Comparison of ENCODE assay signal across 1 cellular context in the genomic region with DNA sequence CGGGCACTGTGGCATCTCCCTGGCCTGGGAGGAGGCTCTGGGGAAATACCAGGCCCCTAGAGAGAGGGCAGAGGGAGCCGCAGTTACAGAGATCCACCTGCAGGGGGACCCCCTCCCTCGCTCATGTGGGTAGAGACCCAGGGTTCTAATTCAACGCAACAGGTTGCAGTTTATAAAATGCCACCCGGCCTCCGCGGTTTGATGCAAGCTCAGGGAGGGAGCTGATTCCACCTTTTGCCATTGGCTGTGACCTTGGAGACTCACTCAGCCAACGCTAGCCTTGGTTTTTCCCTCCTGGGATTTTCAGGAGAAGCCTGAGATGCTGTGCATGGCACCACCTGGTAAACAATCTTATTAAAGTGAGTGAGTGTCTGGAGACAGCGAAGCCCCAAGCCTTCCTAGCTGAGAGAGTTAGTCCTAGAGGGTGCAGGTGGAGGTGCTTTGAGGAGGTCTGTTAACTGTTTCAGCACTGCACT.
A peak's percentile ranks its signal among the peaks of the same experiment; 100 is the strongest.
TF ChIP-seq lines count a peak whose summit lies in the region.

No MANE protein-coding gene starts in this region.

TF ChIP-seq in HepG2, 621 proteins besides CTCF, POLR2A, EP300 and RAD21 (continued from another document and continues in another):
- TF ChIP-seq STAG1 (CRISPR knock-in tag; IDR thresholded peaks at IDR 0.05) (peak; percentile 97), GATAD1 (CRISPR knock-in tag; IDR thresholded peaks at IDR 0.05) (no peak; the same call in 1 of the 2 replicates), ELF1 (CRISPR knock-in tag; IDR thresholded peaks at IDR 0.05) (no peak), TEAD3 (CRISPR knock-in tag; optimal IDR thresholded peaks at IDR 0.05; ENCODE audit: borderline replicate concordance) (peak; percentile 70), ISX (CRISPR knock-in tag; conservative IDR thresholded peaks at IDR 0.05) (no peak), ZFX (CRISPR knock-in tag; IDR thresholded peaks at IDR 0.05; ENCODE audit: low read depth) (peak; percentile 26; the same call in 1 of the 2 replicates), ZBTB8A (CRISPR knock-in tag; IDR thresholded peaks at IDR 0.05; ENCODE audit: borderline replicate concordance, low read depth) (no peak), ZKSCAN1 (IDR thresholded peaks at IDR 0.05; ENCODE audit: low read length) (no peak), GATAD2A (CRISPR knock-in tag; IDR thresholded peaks at IDR 0.05) (peak; percentile 46), ZSCAN29 (CRISPR knock-in tag; conservative IDR thresholded peaks at IDR 0.05) (no peak), DNMT3B (CRISPR knock-in tag; conservative IDR thresholded peaks at IDR 0.05) (no peak), PHF8 (CRISPR knock-in tag; IDR thresholded peaks at IDR 0.05) (0 out of 2 replicates have a peak, but pooled peaks have one; percentile 24), NFKB2 (CRISPR knock-in tag; IDR thresholded peaks at IDR 0.05; ENCODE audit: borderline replicate concordance) (no peak), SYNCRIP (IDR thresholded peaks at IDR 0.05; ENCODE audit: insufficient read depth, low read depth, low read length) (no peak), SSRP1 (CRISPR knock-in tag; IDR thresholded peaks at IDR 0.05) (no peak), TAF15 (IDR thresholded peaks at IDR 0.05; ENCODE audit: low read depth, low read length, poor library complexity, severe bottlenecking) (no peak), MZF1 (CRISPR knock-in tag; IDR thresholded peaks at IDR 0.05; ENCODE audit: borderline replicate concordance) (no peak), ZFP37 (CRISPR knock-in tag; IDR thresholded peaks at IDR 0.05; ENCODE audit: borderline replicate concordance) (no peak), HES4 (CRISPR knock-in tag; IDR thresholded peaks at IDR 0.05; ENCODE audit: borderline replicate concordance) (no peak), SRY (CRISPR knock-in tag; IDR thresholded peaks at IDR 0.05) (no peak)
- TF ChIP-seq, protein P1, sequence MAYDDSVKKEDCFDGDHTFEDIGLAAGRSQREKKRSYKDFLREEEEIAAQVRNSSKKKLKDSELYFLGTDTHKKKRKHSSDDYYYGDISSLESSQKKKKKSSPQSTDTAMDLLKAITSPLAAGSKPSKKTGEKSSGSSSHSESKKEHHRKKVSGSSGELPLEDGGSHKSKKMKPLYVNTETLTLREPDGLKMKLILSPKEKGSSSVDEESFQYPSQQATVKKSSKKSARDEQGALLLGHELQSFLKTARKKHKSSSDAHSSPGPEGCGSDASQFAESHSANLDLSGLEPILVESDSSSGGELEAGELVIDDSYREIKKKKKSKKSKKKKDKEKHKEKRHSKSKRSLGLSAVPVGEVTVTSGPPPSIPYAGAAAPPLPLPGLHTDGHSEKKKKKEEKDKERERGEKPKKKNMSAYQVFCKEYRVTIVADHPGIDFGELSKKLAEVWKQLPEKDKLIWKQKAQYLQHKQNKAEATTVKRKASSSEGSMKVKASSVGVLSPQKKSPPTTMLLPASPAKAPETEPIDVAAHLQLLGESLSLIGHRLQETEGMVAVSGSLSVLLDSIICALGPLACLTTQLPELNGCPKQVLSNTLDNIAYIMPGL (CRISPR knock-in tag; IDR thresholded peaks at IDR 0.05; ENCODE audit: borderline replicate concordance in 1 of 2, low read depth in 1 of 2), result peak; percentile 61 to 74; a peak in 3 of 4 replicates
- TF ChIP-seq, protein P2, sequence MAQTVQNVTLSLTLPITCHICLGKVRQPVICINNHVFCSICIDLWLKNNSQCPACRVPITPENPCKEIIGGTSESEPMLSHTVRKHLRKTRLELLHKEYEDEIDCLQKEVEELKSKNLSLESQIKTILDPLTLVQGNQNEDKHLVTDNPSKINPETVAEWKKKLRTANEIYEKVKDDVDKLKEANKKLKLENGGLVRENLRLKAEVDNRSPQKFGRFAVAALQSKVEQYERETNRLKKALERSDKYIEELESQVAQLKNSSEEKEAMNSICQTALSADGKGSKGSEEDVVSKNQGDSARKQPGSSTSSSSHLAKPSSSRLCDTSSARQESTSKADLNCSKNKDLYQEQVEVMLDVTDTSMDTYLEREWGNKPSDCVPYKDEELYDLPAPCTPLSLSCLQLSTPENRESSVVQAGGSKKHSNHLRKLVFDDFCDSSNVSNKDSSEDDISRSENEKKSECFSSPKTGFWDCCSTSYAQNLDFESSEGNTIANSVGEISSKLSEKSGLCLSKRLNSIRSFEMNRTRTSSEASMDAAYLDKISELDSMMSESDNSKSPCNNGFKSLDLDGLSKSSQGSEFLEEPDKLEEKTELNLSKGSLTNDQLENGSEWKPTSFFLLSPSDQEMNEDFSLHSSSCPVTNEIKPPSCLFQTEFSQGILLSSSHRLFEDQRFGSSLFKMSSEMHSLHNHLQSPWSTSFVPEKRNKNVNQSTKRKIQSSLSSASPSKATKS (CRISPR knock-in tag; IDR thresholded peaks at IDR 0.05), result no peak
- TF ChIP-seq, protein P3, sequence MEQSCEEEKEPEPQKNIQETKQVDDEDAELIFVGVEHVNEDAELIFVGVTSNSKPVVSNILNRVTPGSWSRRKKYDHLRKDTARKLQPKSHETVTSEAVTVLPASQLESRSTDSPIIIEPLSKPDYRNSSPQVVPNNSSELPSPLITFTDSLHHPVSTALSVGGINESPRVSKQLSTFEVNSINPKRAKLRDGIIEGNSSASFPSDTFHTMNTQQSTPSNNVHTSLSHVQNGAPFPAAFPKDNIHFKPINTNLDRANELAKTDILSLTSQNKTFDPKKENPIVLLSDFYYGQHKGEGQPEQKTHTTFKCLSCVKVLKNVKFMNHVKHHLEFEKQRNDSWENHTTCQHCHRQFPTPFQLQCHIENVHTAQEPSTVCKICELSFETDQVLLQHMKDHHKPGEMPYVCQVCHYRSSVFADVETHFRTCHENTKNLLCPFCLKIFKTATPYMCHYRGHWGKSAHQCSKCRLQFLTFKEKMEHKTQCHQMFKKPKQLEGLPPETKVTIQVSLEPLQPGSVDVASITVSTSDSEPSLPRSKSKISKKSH (CRISPR knock-in tag; IDR thresholded peaks at IDR 0.05; ENCODE audit: borderline replicate concordance), result no peak
- TF ChIP-seq, protein P4, sequence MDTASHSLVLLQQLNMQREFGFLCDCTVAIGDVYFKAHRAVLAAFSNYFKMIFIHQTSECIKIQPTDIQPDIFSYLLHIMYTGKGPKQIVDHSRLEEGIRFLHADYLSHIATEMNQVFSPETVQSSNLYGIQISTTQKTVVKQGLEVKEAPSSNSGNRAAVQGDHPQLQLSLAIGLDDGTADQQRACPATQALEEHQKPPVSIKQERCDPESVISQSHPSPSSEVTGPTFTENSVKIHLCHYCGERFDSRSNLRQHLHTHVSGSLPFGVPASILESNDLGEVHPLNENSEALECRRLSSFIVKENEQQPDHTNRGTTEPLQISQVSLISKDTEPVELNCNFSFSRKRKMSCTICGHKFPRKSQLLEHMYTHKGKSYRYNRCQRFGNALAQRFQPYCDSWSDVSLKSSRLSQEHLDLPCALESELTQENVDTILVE (CRISPR knock-in tag; IDR thresholded peaks at IDR 0.05), result 0 out of 2 replicates have a peak, but pooled peaks have one; percentile 12
- TF ChIP-seq, protein P5, sequence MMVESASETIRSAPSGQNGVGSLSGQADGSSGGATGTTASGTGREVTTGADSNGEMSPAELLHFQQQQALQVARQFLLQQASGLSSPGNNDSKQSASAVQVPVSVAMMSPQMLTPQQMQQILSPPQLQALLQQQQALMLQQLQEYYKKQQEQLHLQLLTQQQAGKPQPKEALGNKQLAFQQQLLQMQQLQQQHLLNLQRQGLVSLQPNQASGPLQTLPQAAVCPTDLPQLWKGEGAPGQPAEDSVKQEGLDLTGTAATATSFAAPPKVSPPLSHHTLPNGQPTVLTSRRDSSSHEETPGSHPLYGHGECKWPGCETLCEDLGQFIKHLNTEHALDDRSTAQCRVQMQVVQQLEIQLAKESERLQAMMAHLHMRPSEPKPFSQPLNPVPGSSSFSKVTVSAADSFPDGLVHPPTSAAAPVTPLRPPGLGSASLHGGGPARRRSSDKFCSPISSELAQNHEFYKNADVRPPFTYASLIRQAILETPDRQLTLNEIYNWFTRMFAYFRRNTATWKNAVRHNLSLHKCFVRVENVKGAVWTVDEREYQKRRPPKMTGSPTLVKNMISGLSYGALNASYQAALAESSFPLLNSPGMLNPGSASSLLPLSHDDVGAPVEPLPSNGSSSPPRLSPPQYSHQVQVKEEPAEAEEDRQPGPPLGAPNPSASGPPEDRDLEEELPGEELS (CRISPR knock-in tag; IDR thresholded peaks at IDR 0.05), result no peak
- TF ChIP-seq, protein P6, sequence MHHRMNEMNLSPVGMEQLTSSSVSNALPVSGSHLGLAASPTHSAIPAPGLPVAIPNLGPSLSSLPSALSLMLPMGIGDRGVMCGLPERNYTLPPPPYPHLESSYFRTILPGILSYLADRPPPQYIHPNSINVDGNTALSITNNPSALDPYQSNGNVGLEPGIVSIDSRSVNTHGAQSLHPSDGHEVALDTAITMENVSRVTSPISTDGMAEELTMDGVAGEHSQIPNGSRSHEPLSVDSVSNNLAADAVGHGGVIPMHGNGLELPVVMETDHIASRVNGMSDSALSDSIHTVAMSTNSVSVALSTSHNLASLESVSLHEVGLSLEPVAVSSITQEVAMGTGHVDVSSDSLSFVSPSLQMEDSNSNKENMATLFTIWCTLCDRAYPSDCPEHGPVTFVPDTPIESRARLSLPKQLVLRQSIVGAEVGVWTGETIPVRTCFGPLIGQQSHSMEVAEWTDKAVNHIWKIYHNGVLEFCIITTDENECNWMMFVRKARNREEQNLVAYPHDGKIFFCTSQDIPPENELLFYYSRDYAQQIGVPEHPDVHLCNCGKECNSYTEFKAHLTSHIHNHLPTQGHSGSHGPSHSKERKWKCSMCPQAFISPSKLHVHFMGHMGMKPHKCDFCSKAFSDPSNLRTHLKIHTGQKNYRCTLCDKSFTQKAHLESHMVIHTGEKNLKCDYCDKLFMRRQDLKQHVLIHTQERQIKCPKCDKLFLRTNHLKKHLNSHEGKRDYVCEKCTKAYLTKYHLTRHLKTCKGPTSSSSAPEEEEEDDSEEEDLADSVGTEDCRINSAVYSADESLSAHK (CRISPR knock-in tag; IDR thresholded peaks at IDR 0.05; ENCODE audit: borderline replicate concordance), result no peak
- TF ChIP-seq, protein P7, sequence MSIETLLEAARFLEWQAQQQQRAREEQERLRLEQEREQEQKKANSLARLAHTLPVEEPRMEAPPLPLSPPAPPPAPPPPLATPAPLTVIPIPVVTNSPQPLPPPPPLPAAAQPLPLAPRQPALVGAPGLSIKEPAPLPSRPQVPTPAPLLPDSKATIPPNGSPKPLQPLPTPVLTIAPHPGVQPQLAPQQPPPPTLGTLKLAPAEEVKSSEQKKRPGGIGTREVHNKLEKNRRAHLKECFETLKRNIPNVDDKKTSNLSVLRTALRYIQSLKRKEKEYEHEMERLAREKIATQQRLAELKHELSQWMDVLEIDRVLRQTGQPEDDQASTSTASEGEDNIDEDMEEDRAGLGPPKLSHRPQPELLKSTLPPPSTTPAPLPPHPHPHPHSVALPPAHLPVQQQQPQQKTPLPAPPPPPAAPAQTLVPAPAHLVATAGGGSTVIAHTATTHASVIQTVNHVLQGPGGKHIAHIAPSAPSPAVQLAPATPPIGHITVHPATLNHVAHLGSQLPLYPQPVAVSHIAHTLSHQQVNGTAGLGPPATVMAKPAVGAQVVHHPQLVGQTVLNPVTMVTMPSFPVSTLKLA (IDR thresholded peaks at IDR 0.05), result no peak
- TF ChIP-seq, protein P8, sequence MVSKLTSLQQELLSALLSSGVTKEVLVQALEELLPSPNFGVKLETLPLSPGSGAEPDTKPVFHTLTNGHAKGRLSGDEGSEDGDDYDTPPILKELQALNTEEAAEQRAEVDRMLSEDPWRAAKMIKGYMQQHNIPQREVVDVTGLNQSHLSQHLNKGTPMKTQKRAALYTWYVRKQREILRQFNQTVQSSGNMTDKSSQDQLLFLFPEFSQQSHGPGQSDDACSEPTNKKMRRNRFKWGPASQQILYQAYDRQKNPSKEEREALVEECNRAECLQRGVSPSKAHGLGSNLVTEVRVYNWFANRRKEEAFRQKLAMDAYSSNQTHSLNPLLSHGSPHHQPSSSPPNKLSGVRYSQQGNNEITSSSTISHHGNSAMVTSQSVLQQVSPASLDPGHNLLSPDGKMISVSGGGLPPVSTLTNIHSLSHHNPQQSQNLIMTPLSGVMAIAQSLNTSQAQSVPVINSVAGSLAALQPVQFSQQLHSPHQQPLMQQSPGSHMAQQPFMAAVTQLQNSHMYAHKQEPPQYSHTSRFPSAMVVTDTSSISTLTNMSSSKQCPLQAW (CRISPR knock-in tag; IDR thresholded peaks at IDR 0.05), result peak; percentile 84
- TF ChIP-seq, protein P9, sequence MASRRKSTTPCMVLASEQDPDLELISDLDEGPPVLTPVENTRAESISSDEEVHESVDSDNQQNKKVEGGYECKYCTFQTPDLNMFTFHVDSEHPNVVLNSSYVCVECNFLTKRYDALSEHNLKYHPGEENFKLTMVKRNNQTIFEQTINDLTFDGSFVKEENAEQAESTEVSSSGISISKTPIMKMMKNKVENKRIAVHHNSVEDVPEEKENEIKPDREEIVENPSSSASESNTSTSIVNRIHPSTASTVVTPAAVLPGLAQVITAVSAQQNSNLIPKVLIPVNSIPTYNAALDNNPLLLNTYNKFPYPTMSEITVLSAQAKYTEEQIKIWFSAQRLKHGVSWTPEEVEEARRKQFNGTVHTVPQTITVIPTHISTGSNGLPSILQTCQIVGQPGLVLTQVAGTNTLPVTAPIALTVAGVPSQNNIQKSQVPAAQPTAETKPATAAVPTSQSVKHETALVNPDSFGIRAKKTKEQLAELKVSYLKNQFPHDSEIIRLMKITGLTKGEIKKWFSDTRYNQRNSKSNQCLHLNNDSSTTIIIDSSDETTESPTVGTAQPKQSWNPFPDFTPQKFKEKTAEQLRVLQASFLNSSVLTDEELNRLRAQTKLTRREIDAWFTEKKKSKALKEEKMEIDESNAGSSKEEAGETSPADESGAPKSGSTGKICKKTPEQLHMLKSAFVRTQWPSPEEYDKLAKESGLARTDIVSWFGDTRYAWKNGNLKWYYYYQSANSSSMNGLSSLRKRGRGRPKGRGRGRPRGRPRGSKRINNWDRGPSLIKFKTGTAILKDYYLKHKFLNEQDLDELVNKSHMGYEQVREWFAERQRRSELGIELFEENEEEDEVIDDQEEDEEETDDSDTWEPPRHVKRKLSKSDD (CRISPR knock-in tag; IDR thresholded peaks at IDR 0.05; ENCODE audit: low read depth), result no peak
- TF ChIP-seq, protein P10, sequence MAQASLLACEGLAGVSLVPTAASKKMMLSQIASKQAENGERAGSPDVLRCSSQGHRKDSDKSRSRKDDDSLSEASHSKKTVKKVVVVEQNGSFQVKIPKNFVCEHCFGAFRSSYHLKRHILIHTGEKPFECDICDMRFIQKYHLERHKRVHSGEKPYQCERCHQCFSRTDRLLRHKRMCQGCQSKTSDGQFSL (CRISPR knock-in tag; IDR thresholded peaks at IDR 0.05), result no peak
